Comparison of ENCODE assay signal across 1 cellular context in the genomic region with DNA sequence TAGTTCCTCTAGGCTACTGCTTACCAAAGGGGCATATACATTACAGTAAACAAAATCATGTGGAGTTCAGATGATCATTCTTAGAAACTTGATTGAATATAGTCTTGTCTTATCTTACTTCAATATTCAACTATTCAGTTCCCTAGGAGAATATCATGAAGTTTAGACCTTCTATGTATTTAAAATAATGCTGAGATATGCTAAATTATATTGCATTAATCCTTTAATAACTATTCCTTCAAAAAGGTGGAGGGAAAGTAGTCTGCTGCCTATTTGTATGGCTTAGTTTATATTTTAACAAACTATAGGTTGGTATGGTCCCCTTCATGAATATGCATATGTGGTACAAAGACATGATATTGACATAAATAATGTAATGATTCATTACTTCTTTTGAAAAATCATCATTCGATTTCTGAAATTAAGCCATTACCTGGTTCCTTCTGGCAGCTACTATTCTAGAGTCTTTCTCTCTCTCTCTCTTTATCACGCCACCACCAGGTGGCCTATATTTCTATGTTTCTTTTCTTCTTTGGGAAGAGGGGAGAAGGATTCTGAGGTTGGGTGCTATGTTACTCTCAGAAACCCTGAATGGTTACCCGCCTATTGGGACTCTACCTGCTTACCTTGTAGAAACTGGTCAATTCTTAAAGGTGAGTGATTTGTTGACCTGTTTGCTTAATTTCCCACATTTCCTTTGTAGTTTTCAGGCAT.
TF ChIP-seq lines count a peak whose summit lies in the region.

No MANE protein-coding gene starts in this region.

TF ChIP-seq in SK-N-SH, 30 proteins besides CTCF, POLR2A, EP300 and RAD21 (continued from another document):
- TF ChIP-seq, protein P1, sequence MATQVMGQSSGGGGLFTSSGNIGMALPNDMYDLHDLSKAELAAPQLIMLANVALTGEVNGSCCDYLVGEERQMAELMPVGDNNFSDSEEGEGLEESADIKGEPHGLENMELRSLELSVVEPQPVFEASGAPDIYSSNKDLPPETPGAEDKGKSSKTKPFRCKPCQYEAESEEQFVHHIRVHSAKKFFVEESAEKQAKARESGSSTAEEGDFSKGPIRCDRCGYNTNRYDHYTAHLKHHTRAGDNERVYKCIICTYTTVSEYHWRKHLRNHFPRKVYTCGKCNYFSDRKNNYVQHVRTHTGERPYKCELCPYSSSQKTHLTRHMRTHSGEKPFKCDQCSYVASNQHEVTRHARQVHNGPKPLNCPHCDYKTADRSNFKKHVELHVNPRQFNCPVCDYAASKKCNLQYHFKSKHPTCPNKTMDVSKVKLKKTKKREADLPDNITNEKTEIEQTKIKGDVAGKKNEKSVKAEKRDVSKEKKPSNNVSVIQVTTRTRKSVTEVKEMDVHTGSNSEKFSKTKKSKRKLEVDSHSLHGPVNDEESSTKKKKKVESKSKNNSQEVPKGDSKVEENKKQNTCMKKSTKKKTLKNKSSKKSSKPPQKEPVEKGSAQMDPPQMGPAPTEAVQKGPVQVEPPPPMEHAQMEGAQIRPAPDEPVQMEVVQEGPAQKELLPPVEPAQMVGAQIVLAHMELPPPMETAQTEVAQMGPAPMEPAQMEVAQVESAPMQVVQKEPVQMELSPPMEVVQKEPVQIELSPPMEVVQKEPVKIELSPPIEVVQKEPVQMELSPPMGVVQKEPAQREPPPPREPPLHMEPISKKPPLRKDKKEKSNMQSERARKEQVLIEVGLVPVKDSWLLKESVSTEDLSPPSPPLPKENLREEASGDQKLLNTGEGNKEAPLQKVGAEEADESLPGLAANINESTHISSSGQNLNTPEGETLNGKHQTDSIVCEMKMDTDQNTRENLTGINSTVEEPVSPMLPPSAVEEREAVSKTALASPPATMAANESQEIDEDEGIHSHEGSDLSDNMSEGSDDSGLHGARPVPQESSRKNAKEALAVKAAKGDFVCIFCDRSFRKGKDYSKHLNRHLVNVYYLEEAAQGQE (IDR thresholded peaks at IDR 0.05; ENCODE audit: low read depth, low read length), result no peak
- TF ChIP-seq FOXJ3 (CRISPR knock-in tag; IDR thresholded peaks at IDR 0.05), result no peak
- TF ChIP-seq NFIC (IDR thresholded peaks at IDR 0.05; ENCODE audit: borderline replicate concordance), result no peak
- TF ChIP-seq TAF1 (IDR thresholded peaks at IDR 0.05; ENCODE audit: borderline replicate concordance, low read depth, low read length), result no peak
- no peak for TF ChIP-seq TCF12 (IDR thresholded peaks at IDR 0.05)
- TF ChIP-seq SMC3 (IDR thresholded peaks at IDR 0.05; ENCODE audit: low read depth, low read length), result no peak
- TF ChIP-seq YY1 (IDR thresholded peaks at IDR 0.05; ENCODE audit: low read depth), result no peak
- TF ChIP-seq RCOR1 (IDR thresholded peaks at IDR 0.05; ENCODE audit: low read length), result no peak
